17 cellular contexts compared by ENCODE assay signal in genomic region chr2:146246017-146246733, GRCh38.
DNase-seq lines count a peak whose midpoint lies in the region; ATAC-seq, FAIRE-seq and TF ChIP-seq lines count a peak whose summit lies in the region.
"Had no signal": no experiment of that assay in that cellular context is flagged by ENCODE, and none has a peak within 500 bp of the region (broad histone marks: within the 10 kb centered on the region; RNA-seq: fewer than 3 reads in every experiment).

No MANE protein-coding gene starts in this region.

- H3K36me3 Mint-ChIP-seq in astrocyte (ENCODE audit: low read depth, unreplicated experiment) (no peaks in the 10 kb centered on the region), glutamatergic neuron (ENCODE audit: unreplicated experiment) (no peaks in the 10 kb centered on the region)

- no peak for TF ChIP-seq CTCF in astrocyte (IDR thresholded peaks at IDR 0.05; ENCODE audit: insufficient read depth, low read depth, low read length)
- no peak for TF ChIP-seq CTCF in glutamatergic neuron (IDR thresholded peaks at IDR 0.05; ENCODE audit: partially characterized antibody, unreplicated experiment)

- ATAC-seq in GM18502 (IDR thresholded peaks at IDR 0.05; ENCODE audit: poor library complexity, unreplicated experiment) (peak; percentile 67), HG03280 (IDR thresholded peaks at IDR 0.05; ENCODE audit: unreplicated experiment) (peak; percentile 47), HG02588 (IDR thresholded peaks at IDR 0.05; ENCODE audit: unreplicated experiment) (no peak)
- ATAC-seq in activated CD4-positive, CD25-positive, alpha-beta regulatory T cell treated with anti-CD3 and anti-CD28 coated beads, Interleukin-2, amount 50 U/mL, for 24 hours, result no peak

- H3K79me2 ChIP-seq in astrocyte (ENCODE audit: insufficient read depth, low read length), result no peaks in the 10 kb centered on the region

- H2AFZ ChIP-seq in astrocyte (ENCODE audit: low read depth, low read length), result no peak overlapping the region

- FAIRE-seq in astrocyte (lab: Jason Lieb, UNC), result peak; percentile 82

- H3K36me3 ChIP-seq in astrocyte (ENCODE audit: insufficient read depth, low read length), result no peaks in the 10 kb centered on the region

- H3K4me1 Mint-ChIP-seq in astrocyte (ENCODE audit: low read depth, unreplicated experiment) (peaks cover 5% of the 10 kb centered on the region), glutamatergic neuron (ENCODE audit: low read depth, unreplicated experiment) (peaks cover 8% of the 10 kb centered on the region)

- no peaks in the 10 kb centered on the region for H3K9me3 ChIP-seq in astrocyte (ENCODE audit: insufficient read depth, low read depth, low read length)

- H3K4me3 Mint-ChIP-seq in astrocyte (ENCODE audit: unreplicated experiment) (no peak overlapping the region), glutamatergic neuron (ENCODE audit: unreplicated experiment) (no peak overlapping the region)
- H3K4me3 Mint-ChIP-seq: endodermal cell; stimulated activated naive CD8-positive, alpha-beta T cell treated with anti-CD3 and anti-CD28 coated beads, Interleukin-15, Interleukin-2, amounts not matched to agents 100 ng/mL and 50 ng/mL, for 24 hours had no signal

- H3K4me2 ChIP-seq in astrocyte (ENCODE audit: low read length), result no peak overlapping the region

- DNase-seq in astrocyte (ENCODE audit: low read depth) (peak; percentile 72), iris pigment epithelial cell (ENCODE audit: low read depth) (peak; percentile 81), glutamatergic neuron (no peak), NCI-H146 (lab: John Stamatoyannopoulos, UW) (no peak)
- DNase-seq: activated CD4-positive, CD25-positive, alpha-beta regulatory T cell; C1 segment of cervical spinal cord; endodermal cell; H7; Kasumi-1; mesendoderm; NCI-H2107; stimulated activated CD4-positive, alpha-beta T cell treated with anti-CD3 and anti-CD28 coated beads, Interleukin-4, amount 100 ng/mL, for 4 hours had no signal

- H3K27ac Mint-ChIP-seq in astrocyte (ENCODE audit: unreplicated experiment) (no peak overlapping the region), glutamatergic neuron (ENCODE audit: unreplicated experiment) (no peak overlapping the region)
- H3K27ac Mint-ChIP-seq: endodermal cell; stimulated activated naive CD8-positive, alpha-beta T cell treated with anti-CD3 and anti-CD28 coated beads, Interleukin-15, Interleukin-2, amounts not matched to agents 100 ng/mL and 50 ng/mL, for 24 hours had no signal

- no peak overlapping the region for H3K9ac ChIP-seq in astrocyte (ENCODE audit: low read length)

- H3K27me3 Mint-ChIP-seq in astrocyte (ENCODE audit: low read depth, unreplicated experiment) (no peaks in the 10 kb centered on the region), glutamatergic neuron (ENCODE audit: unreplicated experiment) (peaks cover 2% of the 10 kb centered on the region)
- H3K27me3 Mint-ChIP-seq: stimulated activated naive CD8-positive, alpha-beta T cell treated with anti-CD3 and anti-CD28 coated beads, Interleukin-15, Interleukin-2, amounts not matched to agents 100 ng/mL and 50 ng/mL, for 24 hours had no signal

- no peak overlapping the region for H3K27ac ChIP-seq in astrocyte (ENCODE audit: low read depth, low read length)

- H3K4me3 ChIP-seq in astrocyte (ENCODE audit: insufficient read depth, low read depth, low read length), result no peak overlapping the region

- no peaks in the 10 kb centered on the region for H4K20me1 ChIP-seq in astrocyte (ENCODE audit: insufficient read depth, low read length)

- no peaks in the 10 kb centered on the region for H3K9me3 Mint-ChIP-seq in astrocyte (ENCODE audit: unreplicated experiment)
- no peaks in the 10 kb centered on the region for H3K9me3 Mint-ChIP-seq in glutamatergic neuron (ENCODE audit: unreplicated experiment)
- H3K9me3 Mint-ChIP-seq: endodermal cell had no signal

- no peaks in the 10 kb centered on the region for H3K27me3 ChIP-seq in astrocyte (ENCODE audit: insufficient read depth, low read length)

- peaks cover 6% of the 10 kb centered on the region for H3K4me1 ChIP-seq in astrocyte (ENCODE audit: insufficient read depth, low read length)

Comparison
In these comparisons a context has a peak if more than half of its experiments do, and no peak if none do; other contexts are left out.
1. ATAC-seq: peak in GM18502 (single experiment) and HG03280 (single experiment); none in activated CD4-positive, CD25-positive, alpha-beta regulatory T cell treated with anti-CD3 and anti-CD28 coated beads, Interleukin-2, amount 50 U/mL, for 24 hours (0 of 2) and HG02588 (single experiment).
2. DNase-seq: peak in astrocyte (single experiment) and iris pigment epithelial cell (single experiment); none in glutamatergic neuron (single experiment) and NCI-H146 (single experiment).